In the genomic region with DNA sequence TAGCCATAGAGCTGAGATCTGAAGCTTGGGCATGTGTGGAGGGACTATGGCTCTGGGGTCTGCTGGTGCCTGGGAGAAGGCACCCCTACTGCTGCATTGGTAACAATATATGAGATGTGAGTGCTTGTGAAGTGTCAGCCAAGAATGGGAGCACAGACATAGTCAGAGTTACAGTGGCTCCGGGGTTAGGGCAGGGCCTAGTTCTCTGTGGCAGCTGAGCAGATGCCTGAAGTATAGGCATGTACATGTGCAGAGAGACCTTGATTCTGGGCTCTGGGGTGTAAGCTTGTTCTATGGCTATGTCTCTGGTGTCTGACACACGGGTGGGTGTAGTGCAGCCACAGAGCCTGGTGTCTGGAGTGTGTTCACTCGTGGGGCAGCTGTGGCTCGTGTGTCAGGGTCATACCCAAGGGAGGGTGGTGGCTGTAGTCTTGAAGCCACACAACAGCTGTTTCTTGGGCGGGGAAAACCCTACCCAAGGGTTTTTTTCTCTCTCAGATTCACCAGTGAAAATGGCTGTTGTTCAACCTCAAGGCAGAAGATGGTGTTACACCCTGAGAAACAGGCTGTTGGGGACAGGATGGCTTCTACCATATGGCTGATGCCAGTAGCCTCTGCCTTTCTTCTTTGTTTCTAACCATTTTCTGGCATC, we compare ENCODE assay signal across 11 cellular contexts.
A peak's percentile ranks its signal among the peaks of the same experiment; 100 is the strongest.
DNase-seq lines count a peak whose midpoint lies in the region; ATAC-seq and TF ChIP-seq lines count a peak whose summit lies in the region.
"Had no signal": no experiment of that assay in that cellular context is flagged by ENCODE, and none has a peak within 500 bp of the region (broad histone marks: within the 10 kb centered on the region; RNA-seq: fewer than 3 reads in every experiment).

No MANE protein-coding gene starts in this region.

- no peak for DNase-seq in retina
- DNase-seq in stimulated activated CD4-positive, alpha-beta T cell treated with anti-CD3 and anti-CD28 coated beads, Interleukin-15, amount 100 ng/mL, for 24 hours = no peak
- DNase-seq in NCI-H82 (lab: John Stamatoyannopoulos, UW) = no peak
- DNase-seq in AG08396 (ENCODE audit: low spot score) = no peak
- DNase-seq: effector CD8-positive, alpha-beta T cell; IMR-90; NCI-H446 had no signal

- no peak for TF ChIP-seq POLR2A in GM18505 (IDR thresholded peaks at IDR 0.05; ENCODE audit: borderline replicate concordance, extremely low read depth, insufficient read depth, insufficient read length)

- ATAC-seq in GM18505 (IDR thresholded peaks at IDR 0.05; ENCODE audit: unreplicated experiment) (peak; percentile 76), GM19463 (IDR thresholded peaks at IDR 0.05; ENCODE audit: unreplicated experiment) (peak; percentile 83), HG02938 (IDR thresholded peaks at IDR 0.05; ENCODE audit: unreplicated experiment) (peak; percentile 86), HG03575 (IDR thresholded peaks at IDR 0.05; ENCODE audit: extremely low read depth, insufficient number of reproducible peaks, low FRiP score, unreplicated experiment) (peak; percentile 39)
